2 cellular contexts compared by ENCODE assay signal in the genomic region with DNA sequence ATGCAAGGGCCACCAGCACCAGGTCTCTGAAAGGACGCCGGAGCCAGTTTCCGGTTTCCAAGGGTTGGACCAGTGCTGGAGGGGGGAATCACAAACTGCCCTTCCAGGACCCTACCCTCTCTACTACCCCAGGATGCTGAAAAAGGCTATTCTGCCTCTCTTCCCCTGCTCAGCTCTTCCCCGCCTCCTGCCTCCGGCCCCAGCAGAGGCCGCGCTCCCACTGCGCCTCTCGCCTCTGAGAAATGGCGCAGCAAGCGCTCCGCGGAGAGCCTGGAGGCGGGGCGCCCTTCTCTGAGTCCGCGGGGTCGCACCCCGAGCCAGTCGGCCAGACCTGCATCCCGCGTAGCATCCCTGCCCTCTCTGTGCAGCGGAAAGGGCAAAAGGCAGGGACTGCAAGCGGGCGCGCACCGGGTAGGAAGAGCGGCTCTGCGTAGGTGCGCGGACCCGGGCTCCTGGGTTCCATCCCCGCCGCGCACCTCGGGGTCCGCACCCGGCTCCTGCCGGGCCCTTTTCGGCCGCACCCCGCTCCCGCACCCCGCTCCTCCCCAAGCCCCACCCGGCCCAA.
TF ChIP-seq lines count a peak whose summit lies in the region.

No MANE protein-coding gene starts in this region.

TF ChIP-seq in liver, 16 proteins besides CTCF, POLR2A, EP300 and RAD21:
- TF ChIP-seq HNF4G (IDR thresholded peaks at IDR 0.05) (no peak), YY1 (IDR thresholded peaks at IDR 0.05) (no peak)
- TF ChIP-seq, protein P1, sequence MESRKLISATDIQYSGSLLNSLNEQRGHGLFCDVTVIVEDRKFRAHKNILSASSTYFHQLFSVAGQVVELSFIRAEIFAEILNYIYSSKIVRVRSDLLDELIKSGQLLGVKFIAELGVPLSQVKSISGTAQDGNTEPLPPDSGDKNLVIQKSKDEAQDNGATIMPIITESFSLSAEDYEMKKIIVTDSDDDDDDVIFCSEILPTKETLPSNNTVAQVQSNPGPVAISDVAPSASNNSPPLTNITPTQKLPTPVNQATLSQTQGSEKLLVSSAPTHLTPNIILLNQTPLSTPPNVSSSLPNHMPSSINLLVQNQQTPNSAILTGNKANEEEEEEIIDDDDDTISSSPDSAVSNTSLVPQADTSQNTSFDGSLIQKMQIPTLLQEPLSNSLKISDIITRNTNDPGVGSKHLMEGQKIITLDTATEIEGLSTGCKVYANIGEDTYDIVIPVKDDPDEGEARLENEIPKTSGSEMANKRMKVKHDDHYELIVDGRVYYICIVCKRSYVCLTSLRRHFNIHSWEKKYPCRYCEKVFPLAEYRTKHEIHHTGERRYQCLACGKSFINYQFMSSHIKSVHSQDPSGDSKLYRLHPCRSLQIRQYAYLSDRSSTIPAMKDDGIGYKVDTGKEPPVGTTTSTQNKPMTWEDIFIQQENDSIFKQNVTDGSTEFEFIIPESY (IDR thresholded peaks at IDR 0.05), result no peak
- TF ChIP-seq, protein P2, sequence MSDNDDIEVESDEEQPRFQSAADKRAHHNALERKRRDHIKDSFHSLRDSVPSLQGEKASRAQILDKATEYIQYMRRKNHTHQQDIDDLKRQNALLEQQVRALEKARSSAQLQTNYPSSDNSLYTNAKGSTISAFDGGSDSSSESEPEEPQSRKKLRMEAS (IDR thresholded peaks at IDR 0.05), result no peak

TF ChIP-seq in HepG2, 621 proteins besides CTCF, POLR2A, EP300 and RAD21:
- TF ChIP-seq ZNF713 (CRISPR knock-in tag; IDR thresholded peaks at IDR 0.05), result no peak
- no peak for TF ChIP-seq MAZ (IDR thresholded peaks at IDR 0.05; ENCODE audit: borderline replicate concordance, low read depth, low read length)
- TF ChIP-seq MAZ (CRISPR knock-in tag; IDR thresholded peaks at IDR 0.05; ENCODE audit: low read depth), result no peak
- no peak for TF ChIP-seq ATM (IDR thresholded peaks at IDR 0.05; ENCODE audit: borderline replicate concordance)
- no peak for TF ChIP-seq FIP1L1 (IDR thresholded peaks at IDR 0.05; ENCODE audit: borderline replicate concordance, insufficient read depth, low read depth, low read length)
- TF ChIP-seq ZNF432 (CRISPR knock-in tag; IDR thresholded peaks at IDR 0.05; ENCODE audit: borderline replicate concordance), result no peak
- TF ChIP-seq, protein P3, sequence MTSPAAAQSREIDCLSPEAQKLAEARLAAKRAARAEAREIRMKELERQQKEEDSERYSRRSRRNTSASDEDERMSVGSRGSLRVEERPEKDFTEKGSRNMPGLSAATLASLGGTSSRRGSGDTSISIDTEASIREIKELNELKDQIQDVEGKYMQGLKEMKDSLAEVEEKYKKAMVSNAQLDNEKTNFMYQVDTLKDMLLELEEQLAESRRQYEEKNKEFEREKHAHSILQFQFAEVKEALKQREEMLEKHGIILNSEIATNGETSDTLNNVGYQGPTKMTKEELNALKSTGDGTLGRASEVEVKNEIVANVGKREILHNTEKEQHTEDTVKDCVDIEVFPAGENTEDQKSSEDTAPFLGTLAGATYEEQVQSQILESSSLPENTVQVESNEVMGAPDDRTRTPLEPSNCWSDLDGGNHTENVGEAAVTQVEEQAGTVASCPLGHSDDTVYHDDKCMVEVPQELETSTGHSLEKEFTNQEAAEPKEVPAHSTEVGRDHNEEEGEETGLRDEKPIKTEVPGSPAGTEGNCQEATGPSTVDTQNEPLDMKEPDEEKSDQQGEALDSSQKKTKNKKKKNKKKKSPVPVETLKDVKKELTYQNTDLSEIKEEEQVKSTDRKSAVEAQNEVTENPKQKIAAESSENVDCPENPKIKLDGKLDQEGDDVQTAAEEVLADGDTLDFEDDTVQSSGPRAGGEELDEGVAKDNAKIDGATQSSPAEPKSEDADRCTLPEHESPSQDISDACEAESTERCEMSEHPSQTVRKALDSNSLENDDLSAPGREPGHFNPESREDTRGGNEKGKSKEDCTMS (CRISPR knock-in tag; conservative IDR thresholded peaks at IDR 0.05), result no peak
- TF ChIP-seq GATAD1 (CRISPR knock-in tag; IDR thresholded peaks at IDR 0.05), result no peak
- TF ChIP-seq, protein P4, sequence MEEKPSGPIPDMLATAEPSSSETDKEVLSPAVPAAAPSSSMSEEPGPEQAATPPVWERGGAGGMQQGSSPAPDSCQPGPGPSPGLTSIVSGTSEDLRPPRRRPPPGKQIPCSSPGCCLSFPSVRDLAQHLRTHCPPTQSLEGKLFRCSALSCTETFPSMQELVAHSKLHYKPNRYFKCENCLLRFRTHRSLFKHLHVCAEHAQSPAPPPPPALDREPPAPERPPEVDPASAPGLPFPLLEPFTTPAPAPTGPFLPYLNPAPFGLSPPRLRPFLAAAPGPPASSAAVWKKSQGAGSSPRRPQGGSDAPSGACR (CRISPR knock-in tag; IDR thresholded peaks at IDR 0.05), result no peak
- no peak for TF ChIP-seq ZNF567 (CRISPR knock-in tag; IDR thresholded peaks at IDR 0.05; ENCODE audit: borderline replicate concordance)
- TF ChIP-seq ZNF253 (CRISPR knock-in tag; IDR thresholded peaks at IDR 0.05; ENCODE audit: borderline replicate concordance), result no peak
- TF ChIP-seq ZNF615 (CRISPR knock-in tag; IDR thresholded peaks at IDR 0.05; ENCODE audit: borderline replicate concordance), result no peak
- TF ChIP-seq ZNF3 (CRISPR knock-in tag; IDR thresholded peaks at IDR 0.05), result no peak
- TF ChIP-seq SP2 (CRISPR knock-in tag; IDR thresholded peaks at IDR 0.05), result no peak
- TF ChIP-seq ZFYVE20 (CRISPR knock-in tag; IDR thresholded peaks at IDR 0.05; ENCODE audit: borderline replicate concordance, low read depth), result no peak
- no peak for TF ChIP-seq ZNF343 (CRISPR knock-in tag; IDR thresholded peaks at IDR 0.05)
